Comparison of ENCODE assay signal across 8 cellular contexts in the genomic region with DNA sequence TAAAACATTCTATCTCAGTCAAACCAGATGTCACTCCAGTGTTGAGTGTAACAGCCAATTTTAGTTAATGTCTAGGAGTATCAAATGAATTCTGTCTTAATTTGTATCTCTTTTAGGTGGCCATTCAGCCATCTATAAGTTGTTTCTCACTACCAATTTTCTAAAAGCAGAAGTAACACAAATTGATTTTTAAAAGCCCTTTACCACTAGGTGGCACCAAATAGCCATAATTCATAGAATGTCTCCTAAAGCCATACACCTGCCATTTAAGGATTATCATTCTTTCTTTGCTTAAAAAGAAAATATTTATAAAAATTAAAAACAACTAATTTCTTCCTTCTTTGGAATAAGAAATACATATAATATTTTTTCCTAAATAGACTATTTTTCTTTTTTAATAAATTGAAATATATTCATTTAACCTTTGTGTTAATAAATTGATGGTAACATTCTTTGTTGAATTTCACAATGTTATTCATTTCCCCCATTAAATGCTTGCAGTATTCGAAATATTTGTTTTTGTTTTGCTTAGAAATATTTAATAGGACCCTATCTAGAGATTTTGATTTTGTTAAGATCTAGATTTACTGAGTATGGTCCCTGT.
DNase-seq lines count a peak whose midpoint lies in the region; ATAC-seq and TF ChIP-seq lines count a peak whose summit lies in the region.

No MANE protein-coding gene starts in this region.

- H3K27ac Mint-ChIP-seq in activated naive CD8-positive, alpha-beta T cell treated with anti-CD3 and anti-CD28 coated beads, Interleukin-2, amount 50 U/mL, for 24 hours = no peak overlapping the region

- H3K4me3 ChIP-seq in AG04450 (ENCODE audit: low read depth, low read length) (no peak overlapping the region), prostate gland (no peak overlapping the region)

- H3K4me1 ChIP-seq in prostate gland (replicated peaks) = no peaks in the 10 kb centered on the region

- CTCF ChIA-PET in AG04450 (lab: Charles Lee) = interaction anchor here (0.6 to 2.0 kb wide), 12 partner anchors 9 to 1825 kb away, joined by 3 to 11 read pairs (median 4); no protein-coding TSS in a partner anchor

- H3K4me1 Mint-ChIP-seq in activated naive CD8-positive, alpha-beta T cell treated with anti-CD3 and anti-CD28 coated beads, Interleukin-2, amount 50 U/mL, for 24 hours = no peaks in the 10 kb centered on the region

- H3K36me3 ChIP-seq in prostate gland = no peaks in the 10 kb centered on the region

- no peaks in the 10 kb centered on the region for H3K36me3 Mint-ChIP-seq in activated naive CD8-positive, alpha-beta T cell treated with anti-CD3 and anti-CD28 coated beads, Interleukin-2, amount 50 U/mL, for 24 hours (ENCODE audit: low read depth)

- TF ChIP-seq POLR2A in prostate gland (IDR thresholded peaks at IDR 0.05) = no peak

- peak; percentile 24 for DNase-seq in AG04450 (ENCODE audit: low read depth, low spot score)
- peak; percentile 74 for DNase-seq in NCI-H1105 treated with DMSO at 0.1 percent for 48 hours (lab: John Stamatoyannopoulos, UW)
- peak; percentile 50 for DNase-seq in SKM-1 treated with dmso at 0.1 percent for 144 hours (lab: John Stamatoyannopoulos, UW; ENCODE audit: unreplicated experiment)
- DNase-seq in fibroblast of peridontal ligament (ENCODE audit: extremely low read depth) = peak; percentile 79
- DNase-seq in prostate gland (ENCODE audit: low spot score) = peak; percentile 25
- no peak for DNase-seq in activated naive CD8-positive, alpha-beta T cell treated with anti-CD3 and anti-CD28 coated beads, Interleukin-2, amount 50 U/mL, for 24 hours

- H3K9me3 Mint-ChIP-seq in activated naive CD8-positive, alpha-beta T cell treated with anti-CD3 and anti-CD28 coated beads, Interleukin-2, amount 50 U/mL, for 24 hours = no peaks in the 10 kb centered on the region

- H3K9me3 ChIP-seq in AG04450 (ENCODE audit: control insufficient read depth, insufficient read depth, low read length) (no peaks in the 10 kb centered on the region), prostate gland (no peaks in the 10 kb centered on the region)

- ATAC-seq in HG02798 (IDR thresholded peaks at IDR 0.05; ENCODE audit: poor library complexity, unreplicated experiment) = peak; percentile 76
- ATAC-seq in activated naive CD8-positive, alpha-beta T cell treated with anti-CD3 and anti-CD28 coated beads, Interleukin-2, amount 50 U/mL, for 24 hours = no peak

- H3K27me3 ChIP-seq in AG04450 (ENCODE audit: control insufficient read depth, insufficient read depth, low read length) (no peaks in the 10 kb centered on the region), prostate gland (replicated peaks; ENCODE audit: insufficient read depth) (no peaks in the 10 kb centered on the region)

- whole genome bisulfite sequencing in prostate gland = 0% methylated on average over 1 of the region's 1 CpG

- H3K4me3 Mint-ChIP-seq in activated naive CD8-positive, alpha-beta T cell treated with anti-CD3 and anti-CD28 coated beads, Interleukin-2, amount 50 U/mL, for 24 hours = no peak overlapping the region

- peaks cover 2% of the 10 kb centered on the region for H3K27me3 Mint-ChIP-seq in activated naive CD8-positive, alpha-beta T cell treated with anti-CD3 and anti-CD28 coated beads, Interleukin-2, amount 50 U/mL, for 24 hours

- POLR2A ChIA-PET in AG04450 (lab: Yijun Ruan, JAX) = no interaction called here

- intact Hi-C loops in prostate gland (cut with DNase I) = loop anchor here (5.0 kb wide), 1 partner anchor 1826 kb away; no protein-coding TSS in a partner anchor

- TF ChIP-seq CTCF in AG04450 (IDR thresholded peaks at IDR 0.05; ENCODE audit: low read depth, low read length) = peak; percentile 63
- peak; percentile 48 for TF ChIP-seq CTCF in GM12873 (IDR thresholded peaks at IDR 0.05; ENCODE audit: insufficient read depth, low read depth, low read length, missing control alignments)
- peak; percentile 38 to 61 (median 58) for TF ChIP-seq CTCF in prostate gland (IDR thresholded peaks at IDR 0.05)

- H3K27ac ChIP-seq in AG04450 (ENCODE audit: low read depth, low read length) = no peak overlapping the region
- H3K27ac ChIP-seq in prostate gland = no peak overlapping the region
